In the genomic region with DNA sequence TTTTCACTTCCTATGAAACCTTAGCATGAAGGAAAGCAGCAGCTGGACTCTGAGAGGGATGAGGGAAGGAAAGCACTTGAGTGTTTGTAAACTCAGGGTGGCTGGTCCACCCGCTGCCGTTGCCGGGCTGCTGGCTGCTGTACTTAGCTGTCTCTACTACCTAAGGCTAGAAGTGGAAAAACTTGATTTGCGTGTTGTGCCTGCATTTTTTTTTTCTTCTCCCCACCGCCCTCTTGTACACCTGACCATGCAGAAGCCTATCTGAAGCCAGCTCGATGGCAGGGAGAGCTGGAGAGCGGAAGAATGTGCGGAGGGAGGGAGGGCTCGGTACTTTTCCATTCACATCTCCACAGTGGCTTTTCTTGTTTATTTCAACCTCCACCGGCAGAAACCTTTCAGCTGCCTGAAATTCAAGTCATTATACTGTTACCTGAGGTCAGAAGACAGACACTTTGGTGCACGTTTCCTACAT, we compare ENCODE assay signal across 9 cellular contexts. TPM values are rescaled to one million over a fixed set of nuclear protein-coding genes. Genes with fewer than 3 reads are reported as not detected.
DNase-seq lines count a peak whose midpoint lies in the region; ATAC-seq and TF ChIP-seq lines count a peak whose summit lies in the region.
"Had no signal": no experiment of that assay in that cellular context is flagged by ENCODE, and none has a peak within 500 bp of the region (broad histone marks: within the 10 kb centered on the region; RNA-seq: fewer than 3 reads in every experiment).

No MANE protein-coding gene starts in this region.

- intact Hi-C loops in HCT116 (cut with micrococcal nuclease) (no loop called here), PC-9 (cut with micrococcal nuclease; ENCODE audit: unreplicated experiment) (loop anchor here (1.0 to 2.0 kb wide), 11 partner anchors 27 to 414 kb away; no protein-coding TSS in a partner anchor), prostate gland (cut with DNase I) (loop anchor here (10.0 kb wide), 1 partner anchor 105 kb away; no protein-coding TSS in a partner anchor)

- H3K27ac ChIP-seq in HCT116 (ENCODE audit: low read depth, low read length) (peak overlapping the region; percentile 56), PC-9 (peak overlapping the region; percentile 83), prostate gland (peak overlapping the region; percentile 79 to 81)

- WGBS in prostate gland, result 25% methylated on average over 11 of the region's 11 CpGs

- no peaks in the 10 kb centered on the region for H3K79me2 ChIP-seq in HCT116 (ENCODE audit: insufficient read depth, low read length)
- H3K79me2 ChIP-seq in PC-9 (ENCODE audit: low read depth), result peaks cover 20% of the 10 kb centered on the region

- H3K4me2 ChIP-seq in HCT116 (ENCODE audit: low read length) (peak overlapping the region; percentile 92), PC-9 (peak overlapping the region; percentile 99)

- CTCF ChIA-PET in HCT116 (lab: Charles Lee) (interaction anchor here (0.7 to 4.3 kb wide), 3 partner anchors 10 to 1205 kb away, joined by 3 to 37 read pairs (median 28); no protein-coding TSS in a partner anchor), PC-9 (lab: Charles Lee) (interaction anchor here (0.6 to 2.9 kb wide), 6 partner anchors 9 to 941 kb away, joined by 3 to 7 read pairs (median 4); no protein-coding TSS in a partner anchor)

- TF ChIP-seq CTCF in HCT116 (IDR thresholded peaks at IDR 0.05 in 2 of 3, conservative IDR thresholded peaks at IDR 0.05 in 1 of 3; ENCODE audit: borderline replicate concordance in 1 of 3, insufficient read depth in 1 of 3, low read depth in 2 of 3, low read length in 2 of 3), result no peak
- no peak for TF ChIP-seq CTCF in PC-9 (conservative IDR thresholded peaks at IDR 0.05)
- no peak for TF ChIP-seq CTCF in fibroblast of villous mesenchyme (IDR thresholded peaks at IDR 0.05; ENCODE audit: insufficient read depth, low read depth, low read length)
- peak in 1 of 4 experiments; percentile 21 for TF ChIP-seq CTCF in prostate gland (IDR thresholded peaks at IDR 0.05)

- H3K27me3 ChIP-seq in HCT116 (ENCODE audit: insufficient read depth, low read length) (no peaks in the 10 kb centered on the region), PC-9 (ENCODE audit: insufficient read depth, low read depth) (no peaks in the 10 kb centered on the region), prostate gland (replicated peaks; ENCODE audit: insufficient read depth) (no peaks in the 10 kb centered on the region)

- H3K9me2 ChIP-seq in HCT116 (ENCODE audit: insufficient read depth) (no peaks in the 10 kb centered on the region), PC-9 (ENCODE audit: insufficient read depth) (no peaks in the 10 kb centered on the region; the same call in 1 of the 2 replicates)

- ATAC-seq in HCT116, result peak; percentile 62
- no peak for ATAC-seq in HG02970 (IDR thresholded peaks at IDR 0.05; ENCODE audit: low FRiP score, unreplicated experiment)
- ATAC-seq in GM18873 (IDR thresholded peaks at IDR 0.05; ENCODE audit: low FRiP score, unreplicated experiment), result no peak

- peak overlapping the region; percentile 44 to 63 for H3K4me3 ChIP-seq in HCT116 (replicated peaks in 1 of 2; ENCODE audit: low read depth in 1 of 2, low read length in 2 of 2)
- H3K4me3 ChIP-seq in PC-9, result peak overlapping the region; percentile 50
- H3K4me3 ChIP-seq in fibroblast of villous mesenchyme (ENCODE audit: low read depth, low read length), result peak overlapping the region; percentile 33
- peak overlapping the region; percentile 2 to 27 for H3K4me3 ChIP-seq in prostate gland

- RAD21 ChIA-PET in HCT116 (lab: Charles Lee; ENCODE audit: low non-redundant PET in 1 of 2, low total read pairs in 2 of 2, uncharacterized antibody in 2 of 2, unreplicated experiment in 2 of 2), result interaction anchor here (0.5 to 0.7 kb wide), 2 partner anchors 12 to 345 kb away, joined by 3 to 4 read pairs; no protein-coding TSS in a partner anchor

- H4K20me1 ChIP-seq in HCT116 (ENCODE audit: insufficient read depth) (no peaks in the 10 kb centered on the region), PC-9 (ENCODE audit: insufficient read depth) (no peaks in the 10 kb centered on the region)

- DNase-seq in HCT116 (ENCODE audit: low read depth, low spot score), result peak; percentile 82
- DNase-seq in PC-9, result peak; percentile 93 to 100
- peak; percentile 79 for DNase-seq in fibroblast of villous mesenchyme (ENCODE audit: low read depth)
- DNase-seq in prostate gland (ENCODE audit: low spot score), result peak; percentile 90
- no peak for DNase-seq in inferior parietal cortex (ENCODE audit: extremely low spot score)
- no peak for DNase-seq in retina
- DNase-seq: left cardiac atrium had no signal

- H3K4me1 ChIP-seq in HCT116 (ENCODE audit: control insufficient read depth in 1 of 2, insufficient read depth in 2 of 2, low read length in 2 of 2), result peaks cover 22 to 45% of the 10 kb centered on the region in 2 experiments
- peaks cover 57% of the 10 kb centered on the region for H3K4me1 ChIP-seq in PC-9 (replicated peaks; ENCODE audit: insufficient read depth)
- peaks cover 8% of the 10 kb centered on the region for H3K4me1 ChIP-seq in prostate gland (replicated peaks)

- TF ChIP-seq POLR2A in HCT116 (IDR thresholded peaks at IDR 0.05; ENCODE audit: borderline replicate concordance, extremely low read depth, insufficient read depth, insufficient read length) (no peak), prostate gland (IDR thresholded peaks at IDR 0.05) (peak; percentile 36)

- POLR2A ChIA-PET in HCT116 (lab: Charles Lee) (interaction anchor here (1.3 to 1.7 kb wide), 2 partner anchors 12 to 545 kb away, joined by 4 to 5 read pairs; no protein-coding TSS in a partner anchor), PC-9 (lab: Charles Lee; ENCODE audit: unreplicated experiment) (interaction anchor here (0.6 to 1.3 kb wide), 9 partner anchors 14 to 1199 kb away, joined by 3 to 17 read pairs (median 5); no protein-coding TSS in a partner anchor)

- peak overlapping the region; percentile 95 for H2AFZ ChIP-seq in HCT116 (ENCODE audit: low read depth, low read length, poor library complexity, severe bottlenecking)
- H2AFZ ChIP-seq in PC-9, result peak overlapping the region; percentile 78

- no peaks in the 10 kb centered on the region for H3K9me3 ChIP-seq in HCT116 (ENCODE audit: control insufficient read depth in 1 of 2, insufficient read depth in 1 of 2, low read depth in 1 of 2, low read length in 2 of 2)
- peaks cover 3% of the 10 kb centered on the region; the same call in 1 of the 2 replicates for H3K9me3 ChIP-seq in PC-9 (ENCODE audit: insufficient read depth, low read depth)
- no peaks in the 10 kb centered on the region for H3K9me3 ChIP-seq in prostate gland

- H3K9ac ChIP-seq in HCT116 (ENCODE audit: low read length), result peak overlapping the region; percentile 51

- H3F3A ChIP-seq in PC-9 (ENCODE audit: insufficient read depth, low read depth), result peaks cover 32% of the 10 kb centered on the region

- BruUV-seq in HCT116 (replicated peaks; lab: Mats Ljungman, UMichigan) (no TSS peak), PC-9 (replicated peaks; lab: Mats Ljungman, UMichigan) (no TSS peak)

- H3K36me3 ChIP-seq in HCT116 (ENCODE audit: control insufficient read depth in 1 of 2, insufficient read depth in 2 of 2, low read length in 2 of 2) (no peaks in the 10 kb centered on the region), PC-9 (ENCODE audit: low read depth) (no peaks in the 10 kb centered on the region), prostate gland (no peaks in the 10 kb centered on the region)

- no peak for TF ChIP-seq RAD21 in HCT116 (IDR thresholded peaks at IDR 0.05; ENCODE audit: low read depth)

TF ChIP-seq in HCT116, 20 proteins besides CTCF, POLR2A, EP300 and RAD21:
- TF ChIP-seq CEBPB (IDR thresholded peaks at IDR 0.05; ENCODE audit: low read depth) (no peak), POLR2AphosphoS5 (IDR thresholded peaks at IDR 0.05; ENCODE audit: low read depth, low read length) (peak; percentile 74), YY1 (IDR thresholded peaks at IDR 0.05; ENCODE audit: extremely low read depth, insufficient replicate concordance, low read depth, low read length) (peak; percentile 48)

RNA-seq across cellular contexts. Expression of a gene that starts 4.8 kb away (rescaled TPM):
- total RNA-seq in HCT116 (2021; ENCODE audit: unreplicated experiment) (17.5 TPM), PC-9 (2021) (37.1 and 42.2 TPM in 2 replicates), fibroblast of villous mesenchyme (17.4 and 26.8 TPM in 2 replicates), prostate gland (100 to 1,000 TPM in 1 of 2 donors, 10 to 100 TPM in 1; 50.1 to 105 TPM)
- polyA plus RNA-seq in HCT116 (2012), result 16.1 and 18.1 TPM in 2 replicates

RNA-seq across cellular contexts. Expression of a gene that starts 47.7 kb away (rescaled TPM):
- total RNA-seq in HCT116 (2021; ENCODE audit: unreplicated experiment) (not detected), PC-9 (2021) (not detected in 2 replicates), fibroblast of villous mesenchyme (not detected in 2 replicates), prostate gland (not detected)
- not detected in 2 replicates for polyA plus RNA-seq in HCT116 (2012)
- total RNA-seq: left cardiac atrium had no signal

Comparison
In these comparisons a context has a peak if more than half of its experiments do, and no peak if none do; other contexts are left out.
1. DNase-seq: peak in HCT116 (single experiment), PC-9 (2 of 2), fibroblast of villous mesenchyme (single experiment) and prostate gland (single experiment); none in inferior parietal cortex (single experiment) and retina (single experiment).
2. Peak in every context shown above with its lines, with median percentiles within 50 percentile points of each other: H3K27ac ChIP-seq and H3K4me3 ChIP-seq.